8 cellular contexts compared by ENCODE assay signal in genomic region chr20:52578559-52578958, GRCh38.
"Had no signal": no experiment of that assay in that cellular context is flagged by ENCODE, and none has a peak within 500 bp of the region (broad histone marks: within the 10 kb centered on the region; RNA-seq: fewer than 3 reads in every experiment).

No MANE protein-coding gene starts in this region.

- H3K4me3 ChIP-seq: GM12878 had no signal

- DNase-seq: GDM1, GF-D8 had no signal

- ATAC-seq: GM12878 had no signal

- FAIRE-seq: G401.6, GM12878, GM12891, GM12892, GM18507, GM19239 had no signal
